ENCODE assay signal across 23 cellular contexts in the genomic region with DNA sequence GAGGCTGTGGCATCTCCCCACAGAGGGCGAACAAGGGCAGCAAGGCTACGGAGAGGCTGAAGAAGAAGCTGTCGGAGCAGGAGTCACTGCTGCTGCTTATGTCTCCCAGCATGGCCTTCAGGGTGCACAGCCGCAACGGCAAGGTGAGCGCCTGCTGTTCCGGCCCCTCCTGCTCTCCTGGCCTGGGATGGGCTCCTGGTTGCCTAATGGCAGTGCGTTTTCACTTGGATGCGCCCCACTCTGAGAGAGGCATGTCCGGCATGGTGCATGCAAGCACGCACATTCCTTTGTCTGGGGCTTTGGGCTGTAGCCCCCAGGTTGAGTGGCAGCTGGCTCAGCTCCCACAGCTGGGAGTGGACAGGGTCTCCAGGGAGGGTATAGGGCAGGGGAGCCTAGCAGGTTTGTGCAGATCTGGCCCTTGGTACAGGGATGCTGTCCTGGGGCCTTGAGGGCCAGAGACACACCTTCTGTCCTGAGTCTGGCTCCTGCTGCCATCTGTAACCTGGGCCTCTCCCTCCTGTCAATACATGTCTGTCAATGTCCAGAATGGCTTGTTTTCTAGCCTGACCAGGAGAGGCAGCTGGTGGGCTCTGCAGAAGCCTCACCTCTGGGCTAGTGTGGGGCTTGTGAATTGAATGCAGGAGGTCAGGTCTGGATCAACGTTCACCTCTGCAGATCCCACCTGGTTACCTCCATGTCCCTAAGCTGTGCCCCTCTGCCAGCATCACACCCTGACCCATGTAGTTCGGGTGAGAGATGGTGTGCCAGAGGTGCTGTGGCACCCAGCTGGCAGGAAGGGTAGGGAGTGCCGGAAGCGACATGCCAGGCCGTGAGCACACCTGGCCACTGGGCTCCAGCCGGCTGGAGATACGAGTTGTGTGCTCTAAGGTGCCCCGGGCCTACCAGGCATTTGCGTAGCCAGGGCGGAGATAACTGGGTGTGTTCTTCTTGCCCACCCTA.
"Had no signal": no experiment of that assay in that cellular context is flagged by ENCODE, and none has a peak within 500 bp of the region (broad histone marks: within the 10 kb centered on the region; RNA-seq: fewer than 3 reads in every experiment).

No MANE protein-coding gene starts in this region.

- H3K27ac ChIP-seq: breast epithelium, gastrocnemius medialis, pancreas, spleen had no signal

- H3K4me3 Mint-ChIP-seq: activated CD4-positive, alpha-beta T cell treated with anti-CD3 and anti-CD28 coated beads, Interleukin-2, amount 10 ng/mL, durations not matched to agents 24 days and 14 days; activated CD8-positive, alpha-beta memory T cell treated with anti-CD3 and anti-CD28 coated beads, Interleukin-2, amount 10 ng/mL, durations not matched to agents 7 days and 5 days; activated CD8-positive, alpha-beta T cell treated with anti-CD3 and anti-CD28 coated beads, Interleukin-2, amount 10 ng/mL, durations not matched to agents 7 days and 5 days; immature natural killer cell; mesothelial cell of epicardium; nephron progenitor cell; T-helper 17 cell had no signal

- H3K27me3 Mint-ChIP-seq: activated CD4-positive, alpha-beta T cell treated with anti-CD3 and anti-CD28 coated beads, Interleukin-2, amount 10 ng/mL, durations not matched to agents 24 days and 14 days; activated CD8-positive, alpha-beta memory T cell treated with anti-CD3 and anti-CD28 coated beads, Interleukin-2, amount 10 ng/mL, durations not matched to agents 7 days and 5 days; naive B cell; T-helper 17 cell had no signal

- H3K27ac Mint-ChIP-seq: activated CD4-positive, alpha-beta T cell treated with anti-CD3 and anti-CD28 coated beads, Interleukin-2, amount 10 ng/mL, durations not matched to agents 24 days and 14 days; activated CD8-positive, alpha-beta memory T cell treated with anti-CD3 and anti-CD28 coated beads, Interleukin-2, amount 10 ng/mL, durations not matched to agents 7 days and 5 days; activated CD8-positive, alpha-beta T cell treated with anti-CD3 and anti-CD28 coated beads, Interleukin-2, amount 10 ng/mL, durations not matched to agents 7 days and 5 days; mesothelial cell of epicardium had no signal

- H3K9me3 Mint-ChIP-seq: activated CD4-positive, alpha-beta T cell treated with anti-CD3 and anti-CD28 coated beads, Interleukin-2, amount 10 ng/mL, durations not matched to agents 24 days and 14 days; activated naive CD4-positive, alpha-beta T cell treated with anti-CD3 and anti-CD28 coated beads, Interleukin-2, amount 50 U/mL, for 72 hours; immature natural killer cell; mesothelial cell of epicardium; naive B cell; nephron progenitor cell had no signal

- ATAC-seq: activated CD8-positive, alpha-beta memory T cell treated with anti-CD3 and anti-CD28 coated beads, Interleukin-2, amount 10 ng/mL, durations not matched to agents 7 days and 5 days; activated CD8-positive, alpha-beta T cell treated with anti-CD3 and anti-CD28 coated beads, Interleukin-2, amount 10 ng/mL, durations not matched to agents 7 days and 5 days; activated naive CD4-positive, alpha-beta T cell treated with anti-CD3 and anti-CD28 coated beads, Interleukin-2, amount 50 U/mL, for 72 hours; gastrocnemius medialis; pancreas; T-helper 17 cell had no signal

- H3K36me3 Mint-ChIP-seq: activated naive CD4-positive, alpha-beta T cell treated with anti-CD3 and anti-CD28 coated beads, Interleukin-2, amount 50 U/mL, for 72 hours had no signal

- H3K4me1 Mint-ChIP-seq: activated CD8-positive, alpha-beta memory T cell treated with anti-CD3 and anti-CD28 coated beads, Interleukin-2, amount 10 ng/mL, durations not matched to agents 7 days and 5 days; mesothelial cell of epicardium had no signal

- DNase-seq: activated CD4-positive, alpha-beta T cell treated with anti-CD3 and anti-CD28 coated beads, Interleukin-2, amount 10 ng/mL, durations not matched to agents 24 days and 14 days; activated CD4-positive, CD25-positive, alpha-beta regulatory T cell treated with anti-CD3 and anti-CD28 coated beads, Interleukin-2, amount 50 U/mL, for 72 hours; activated CD8-positive, alpha-beta memory T cell treated with anti-CD3 and anti-CD28 coated beads, Interleukin-2, amount 10 ng/mL, durations not matched to agents 7 days and 5 days; activated CD8-positive, alpha-beta T cell treated with anti-CD3 and anti-CD28 coated beads, Interleukin-2, amount 10 ng/mL, durations not matched to agents 7 days and 5 days; activated naive CD4-positive, alpha-beta T cell; activated T-cell treated with anti-CD3 and anti-CD28 coated beads, Interleukin-2, amount 50 U/mL, for 48 hours; dermis blood vessel endothelial cell; effector CD4-positive, alpha-beta T cell; erythroblast; gastrocnemius medialis; hypothalamus; immature natural killer cell; naive B cell; nephron progenitor cell; retina; spleen; stimulated activated naive CD4-positive, alpha-beta T cell treated with Interleukin-2 at 50 U/mL for 16 hours; T-helper 17 cell; T1000 had no signal
